ENCODE assay signal across 29 cellular contexts in genomic region chrX:531611-531936, GRCh38.
"Had no signal": no experiment of that assay in that cellular context is flagged by ENCODE, and none has a peak within 500 bp of the region (broad histone marks: within the 10 kb centered on the region; RNA-seq: fewer than 3 reads in every experiment).

No MANE protein-coding gene starts in this region.

- H3K27me3 Mint-ChIP-seq: activated CD4-positive, alpha-beta memory T cell treated with anti-CD3 and anti-CD28 coated beads for 36 hours; activated CD4-positive, alpha-beta T cell treated with anti-CD3 and anti-CD28 coated beads, Interleukin-2, amount 10 ng/mL, durations not matched to agents 24 days and 14 days; activated T-helper 17 cell treated with anti-CD3 and anti-CD28 coated beads, Interleukin-2, amount 50 U/mL, for 72 hours; effector memory CD8-positive, alpha-beta T cell; stimulated activated naive CD8-positive, alpha-beta T cell treated with anti-CD3 and anti-CD28 coated beads, Interleukin-15, amount 100 ng/mL, for 72 hours had no signal

- H3K4me3 Mint-ChIP-seq: activated CD4-positive, alpha-beta memory T cell treated with anti-CD3 and anti-CD28 coated beads for 36 hours; activated CD4-positive, alpha-beta T cell treated with anti-CD3 and anti-CD28 coated beads, Interleukin-2, amount 10 ng/mL, durations not matched to agents 24 days and 14 days; activated T-cell treated with anti-CD3 and anti-CD28 coated beads, Interleukin-2, amount 50 U/mL, for 4 hours; activated T-helper 17 cell treated with anti-CD3 and anti-CD28 coated beads, Interleukin-2, amount 50 U/mL, for 72 hours; effector memory CD8-positive, alpha-beta T cell; nephron; stimulated activated naive CD8-positive, alpha-beta T cell treated with anti-CD3 and anti-CD28 coated beads, Interleukin-15, amount 100 ng/mL, for 72 hours; T-helper 1 cell treated with Interleukin-12 subunit alpha and Interleukin-12 subunit beta and Interleukin-4 antibody, amounts not matched to agents 30 μg/mL and 1 μg/mL, for 36 hours had no signal

- H3K36me3 Mint-ChIP-seq: activated CD4-positive, alpha-beta memory T cell treated with anti-CD3 and anti-CD28 coated beads for 36 hours had no signal

- H3K9me3 ChIP-seq: left ventricle myocardium inferior, ovary, right lobe of liver, thyroid gland, upper lobe of left lung had no signal

- H3K27ac Mint-ChIP-seq: activated CD4-positive, alpha-beta memory T cell treated with anti-CD3 and anti-CD28 coated beads for 36 hours; activated CD4-positive, alpha-beta T cell treated with anti-CD3 and anti-CD28 coated beads, Interleukin-2, amount 10 ng/mL, durations not matched to agents 24 days and 14 days; activated T-helper 17 cell treated with anti-CD3 and anti-CD28 coated beads, Interleukin-2, amount 50 U/mL, for 72 hours; effector memory CD8-positive, alpha-beta T cell; nephron; progenitor cell of endocrine pancreas; stimulated activated naive CD8-positive, alpha-beta T cell treated with anti-CD3 and anti-CD28 coated beads, Interleukin-15, amount 100 ng/mL, for 72 hours; T-helper 1 cell treated with Interleukin-12 subunit alpha and Interleukin-12 subunit beta and Interleukin-4 antibody, amounts not matched to agents 30 μg/mL and 1 μg/mL, for 36 hours had no signal

- H3K27me3 ChIP-seq: brain microvascular endothelial cell, ovary, right lobe of liver, thyroid gland, upper lobe of left lung had no signal

- H3K36me3 ChIP-seq: brain microvascular endothelial cell, left ventricle myocardium inferior, ovary, right lobe of liver, thyroid gland, upper lobe of left lung had no signal

- H3K4me1 ChIP-seq: left ventricle myocardium inferior, right lobe of liver, thyroid gland, upper lobe of left lung had no signal

- DNase-seq: activated CD4-positive, alpha-beta memory T cell treated with anti-CD3 and anti-CD28 coated beads for 36 hours; activated CD4-positive, alpha-beta T cell treated with anti-CD3 and anti-CD28 coated beads, Interleukin-2, amount 10 ng/mL, durations not matched to agents 24 days and 14 days; activated CD4-positive, CD25-positive, alpha-beta regulatory T cell treated with anti-CD3 and anti-CD28 coated beads, Interleukin-2, amount 50 U/mL, for 72 hours; activated CD8-positive, alpha-beta memory T cell treated with anti-CD3 and anti-CD28 coated beads, Interleukin-2, amount 50 U/mL, for 4 hours; activated gamma-delta T cell treated with Interleukin-2 at 50 U/mL for 16 hours; activated naive CD4-positive, alpha-beta T cell treated with anti-CD3 and anti-CD28 coated beads, Interleukin-2, amount 50 U/mL, for 16 hours; activated T-cell treated with anti-CD3 and anti-CD28 coated beads, Interleukin-2, amount 50 U/mL, for 4 hours; amniotic stem cell; brain microvascular endothelial cell; cortex of kidney; effector memory CD8-positive, alpha-beta T cell; hippocampal formation; islet precursor cell; left ventricle myocardium inferior; ovary; right lobe of liver; stimulated activated CD4-positive, alpha-beta T cell treated with anti-CD3 and anti-CD28 coated beads, Interleukin-2, amount 100 ng/mL, for 48 hours; stimulated activated naive CD8-positive, alpha-beta T cell treated with anti-CD3 and anti-CD28 coated beads, Interleukin-15, amount 100 ng/mL, for 72 hours; substantia nigra; SW 1271; T-helper 9 cell; thyroid gland; upper lobe of left lung had no signal

- H3K4me1 Mint-ChIP-seq: activated CD4-positive, alpha-beta T cell treated with anti-CD3 and anti-CD28 coated beads, Interleukin-2, amount 10 ng/mL, durations not matched to agents 24 days and 14 days; activated T-helper 17 cell treated with anti-CD3 and anti-CD28 coated beads, Interleukin-2, amount 50 U/mL, for 72 hours; nephron; stimulated activated naive CD8-positive, alpha-beta T cell treated with anti-CD3 and anti-CD28 coated beads, Interleukin-15, amount 100 ng/mL, for 72 hours had no signal

- ATAC-seq: activated T-cell treated with anti-CD3 and anti-CD28 coated beads, Interleukin-2, amount 50 U/mL, for 4 hours; activated T-helper 17 cell treated with anti-CD3 and anti-CD28 coated beads, Interleukin-2, amount 50 U/mL, for 72 hours; effector memory CD8-positive, alpha-beta T cell; right lobe of liver; stimulated activated naive CD8-positive, alpha-beta T cell treated with anti-CD3 and anti-CD28 coated beads, Interleukin-15, amount 100 ng/mL, for 72 hours had no signal

- H3K4me3 ChIP-seq: left ventricle myocardium inferior, lung, ovary, right lobe of liver, thyroid gland, upper lobe of left lung had no signal

- H3K27ac ChIP-seq: brain microvascular endothelial cell, left ventricle myocardium inferior, ovary, right lobe of liver, thyroid gland, upper lobe of left lung, VCaP had no signal
